ENCODE assay signal across 19 cellular contexts in the genomic region with DNA sequence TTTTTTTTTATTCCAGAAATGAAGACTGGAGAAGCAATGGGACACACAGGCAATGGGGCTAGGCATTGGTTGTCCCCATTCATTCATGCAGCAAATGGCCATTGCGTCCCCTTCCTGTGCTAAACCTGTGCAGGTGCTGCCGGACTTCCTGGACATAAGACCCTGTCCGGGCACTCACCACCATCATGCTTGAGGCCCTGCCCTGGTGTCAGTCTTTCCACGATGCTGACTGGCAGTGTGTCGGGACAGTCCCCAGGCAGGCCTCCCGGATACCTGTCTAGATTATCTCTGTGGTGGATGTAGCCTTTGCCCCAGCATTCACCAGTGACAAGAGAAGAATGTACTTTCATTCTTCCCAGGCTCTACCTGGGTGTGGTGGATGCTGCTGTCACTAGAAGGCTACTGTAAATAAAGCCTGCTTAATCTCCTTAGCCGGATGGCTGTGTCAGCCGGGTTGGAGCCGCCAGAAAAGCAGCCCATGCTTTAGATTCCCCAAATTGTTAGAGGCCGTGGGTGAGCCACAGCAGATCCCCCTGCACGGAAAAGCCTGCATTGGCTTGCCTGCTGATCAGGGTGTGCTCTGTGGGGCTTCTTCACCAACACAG.
DNase-seq lines count a peak whose midpoint lies in the region; ATAC-seq, FAIRE-seq and TF ChIP-seq lines count a peak whose summit lies in the region.
"Had no signal": no experiment of that assay in that cellular context is flagged by ENCODE, and none has a peak within 500 bp of the region (broad histone marks: within the 10 kb centered on the region; RNA-seq: fewer than 3 reads in every experiment).

No MANE protein-coding gene starts in this region.

- CTCF ChIA-PET in activated CD4-positive, alpha-beta memory T cell treated with anti-CD3 and anti-CD28 coated beads, Interleukin-2, amount 10 ng/mL, durations not matched to agents 7 days and 5 days (lab: Charles Lee): no interaction called here

- WGBS in heart right ventricle, 2 donors: 39 to 46% methylated on average over 11 of the region's 11 CpGs
- WGBS in hepatocyte (ENCODE audit: low lambda C conversion rate, missing lambda C conversion rate): 34% methylated on average over 11 of the region's 11 CpGs

- no peak for FAIRE-seq in urothelium cell line (lab: Jason Lieb, UNC)

- H3K9ac ChIP-seq in neural progenitor cell: no peak overlapping the region
- H3K9ac ChIP-seq: BLaER1 treated with 17β-estradiol and CSF1 and Interleukin-3, amounts not matched to agents 10 nM and 100 nM; SK-N-SH had no signal

- H3K79me2 ChIP-seq in hepatocyte (no peaks in the 10 kb centered on the region), neural progenitor cell (ENCODE audit: low read depth) (no peaks in the 10 kb centered on the region)

- no peaks in the 10 kb centered on the region for H3K9me2 ChIP-seq in hepatocyte (replicated peaks; ENCODE audit: insufficient read depth)
- H3K9me2 ChIP-seq: SK-N-SH had no signal

- TF ChIP-seq CTCF in cardiac muscle cell (IDR thresholded peaks at IDR 0.05; ENCODE audit: low read depth, low read length) (no peak), heart right ventricle (IDR thresholded peaks at IDR 0.05) (no peak), hepatocyte (IDR thresholded peaks at IDR 0.05; ENCODE audit: poor library complexity) (no peak), neural progenitor cell (IDR thresholded peaks at IDR 0.05) (no peak)

- H3K4me3 ChIP-seq in cardiac muscle cell: no peak overlapping the region
- H3K4me3 ChIP-seq in heart right ventricle: no peak overlapping the region
- no peak overlapping the region for H3K4me3 ChIP-seq in hepatocyte
- H3K4me3 ChIP-seq in neural progenitor cell: no peak overlapping the region
- H3K4me3 ChIP-seq: BLaER1 treated with 17β-estradiol and CSF1 and Interleukin-3, amounts not matched to agents 10 nM and 100 nM; HAP-1; Peyer's patch had no signal

- POLR2A ChIA-PET in activated CD4-positive, alpha-beta memory T cell treated with anti-CD3 and anti-CD28 coated beads, Interleukin-2, amount 10 ng/mL, durations not matched to agents 7 days and 5 days (lab: Charles Lee): interaction anchor here (1.6 kb wide), 1 partner anchor 98 kb away, joined by 3 read pairs; no protein-coding TSS in a partner anchor

- H3K4me3 Mint-ChIP-seq in neural progenitor cell: no peak overlapping the region
- no peak overlapping the region for H3K4me3 Mint-ChIP-seq in activated CD4-positive, alpha-beta memory T cell treated with anti-CD3 and anti-CD28 coated beads, Interleukin-2, amount 10 ng/mL, durations not matched to agents 7 days and 5 days
- H3K4me3 Mint-ChIP-seq: IgD-negative memory B cell had no signal

- H3K36me3 Mint-ChIP-seq in neural progenitor cell: no peaks in the 10 kb centered on the region
- peaks cover 3% of the 10 kb centered on the region for H3K36me3 Mint-ChIP-seq in activated CD4-positive, alpha-beta memory T cell treated with anti-CD3 and anti-CD28 coated beads, Interleukin-2, amount 10 ng/mL, durations not matched to agents 7 days and 5 days (ENCODE audit: low read depth)
- H3K36me3 Mint-ChIP-seq: IgD-negative memory B cell had no signal

- H2AFZ ChIP-seq in hepatocyte (no peak overlapping the region), neural progenitor cell (replicated peaks) (no peak overlapping the region)

- peak overlapping the region; percentile 83 for H3K27ac ChIP-seq in cardiac muscle cell
- no peak overlapping the region for H3K27ac ChIP-seq in heart right ventricle
- peak overlapping the region; percentile 56 for H3K27ac ChIP-seq in hepatocyte
- no peak overlapping the region for H3K27ac ChIP-seq in neural progenitor cell
- H3K27ac ChIP-seq: BLaER1 treated with 17β-estradiol and CSF1 and Interleukin-3, amounts not matched to agents 10 nM and 100 nM; Peyer's patch had no signal

- H3K27me3 ChIP-seq in cardiac muscle cell: no peaks in the 10 kb centered on the region
- H3K27me3 ChIP-seq in heart right ventricle: peaks cover 0 to 36% (median 0%) of the 10 kb centered on the region in 7 donors
- H3K27me3 ChIP-seq in hepatocyte: no peaks in the 10 kb centered on the region
- H3K27me3 ChIP-seq in neural progenitor cell: no peaks in the 10 kb centered on the region
- H3K27me3 ChIP-seq: BLaER1 treated with 17β-estradiol and CSF1 and Interleukin-3, amounts not matched to agents 10 nM and 100 nM; Peyer's patch had no signal

- H3K4me1 ChIP-seq in cardiac muscle cell (ENCODE audit: low read depth): peaks cover 21% of the 10 kb centered on the region
- H3K4me1 ChIP-seq in heart right ventricle: no peaks in the 10 kb centered on the region
- peaks cover 3% of the 10 kb centered on the region for H3K4me1 ChIP-seq in hepatocyte (ENCODE audit: insufficient read depth)
- peaks cover 11% of the 10 kb centered on the region for H3K4me1 ChIP-seq in neural progenitor cell
- H3K4me1 ChIP-seq: HAP-1 had no signal

- no peak for ATAC-seq in heart right ventricle

- DNase-seq in cardiac muscle cell (ENCODE audit: low read depth in 1 of 2, low spot score in 1 of 2) (peak in 1 of 2 donors; percentile 67), heart right ventricle (no peak), hepatocyte (ENCODE audit: low spot score) (peak; percentile 72), neural progenitor cell (ENCODE audit: low spot score) (peak; percentile 68), hippocampal formation (lab: John Stamatoyannopoulos, UW) (no peak), urothelium cell line (ENCODE audit: low spot score) (no peak), NCI-H1417 (lab: John Stamatoyannopoulos, UW) (no peak)
- no peak for DNase-seq in activated CD4-positive, alpha-beta memory T cell treated with anti-CD3 and anti-CD28 coated beads, Interleukin-2, amount 10 ng/mL, durations not matched to agents 7 days and 5 days
- DNase-seq: 8988T, NCI-H1694, NCI-H2107, NCI-H226, NCI-H526 treated with DMSO at 0.1 percent for 48 hours, Peyer's patch, Right ventricle myocardium superior, SK-N-SH had no signal

- intact Hi-C loops in heart right ventricle (cut with DNase I): no loop called here

- H3K9me3 Mint-ChIP-seq in neural progenitor cell: peaks cover 5% of the 10 kb centered on the region
- peaks cover 3% of the 10 kb centered on the region for H3K9me3 Mint-ChIP-seq in activated CD4-positive, alpha-beta memory T cell treated with anti-CD3 and anti-CD28 coated beads, Interleukin-2, amount 10 ng/mL, durations not matched to agents 7 days and 5 days
- H3K9me3 Mint-ChIP-seq: IgD-negative memory B cell had no signal

- H3K4me2 ChIP-seq in hepatocyte: peak overlapping the region; percentile 41
- H3K4me2 ChIP-seq in neural progenitor cell: no peak overlapping the region
- H3K4me2 ChIP-seq: BLaER1 treated with 17β-estradiol and CSF1 and Interleukin-3, amounts not matched to agents 10 nM and 100 nM; SK-N-SH had no signal

- H4K20me1 ChIP-seq in hepatocyte (ENCODE audit: insufficient read depth, poor library complexity, severe bottlenecking) (no peaks in the 10 kb centered on the region), neural progenitor cell (ENCODE audit: low read depth) (no peaks in the 10 kb centered on the region)
- H4K20me1 ChIP-seq: BLaER1 treated with 17β-estradiol and CSF1 and Interleukin-3, amounts not matched to agents 10 nM and 100 nM had no signal

- H3K27me3 Mint-ChIP-seq in neural progenitor cell (ENCODE audit: insufficient read depth, low read depth): peaks cover 10% of the 10 kb centered on the region
- H3K27me3 Mint-ChIP-seq in activated CD4-positive, alpha-beta memory T cell treated with anti-CD3 and anti-CD28 coated beads, Interleukin-2, amount 10 ng/mL, durations not matched to agents 7 days and 5 days: no peaks in the 10 kb centered on the region

- H3K9me3 ChIP-seq in cardiac muscle cell (ENCODE audit: low read depth) (no peaks in the 10 kb centered on the region), heart right ventricle (no peaks in the 10 kb centered on the region), hepatocyte (ENCODE audit: low read depth) (no peaks in the 10 kb centered on the region), neural progenitor cell (ENCODE audit: low read depth) (no peaks in the 10 kb centered on the region)
- H3K9me3 ChIP-seq: HAP-1, Peyer's patch, SK-N-SH had no signal

- H3K27ac Mint-ChIP-seq in neural progenitor cell: no peak overlapping the region
- H3K27ac Mint-ChIP-seq in activated CD4-positive, alpha-beta memory T cell treated with anti-CD3 and anti-CD28 coated beads, Interleukin-2, amount 10 ng/mL, durations not matched to agents 7 days and 5 days: no peak overlapping the region
- H3K27ac Mint-ChIP-seq: IgD-negative memory B cell had no signal

- peaks cover 13% of the 10 kb centered on the region for H3K4me1 Mint-ChIP-seq in neural progenitor cell
- peaks cover 17% of the 10 kb centered on the region for H3K4me1 Mint-ChIP-seq in activated CD4-positive, alpha-beta memory T cell treated with anti-CD3 and anti-CD28 coated beads, Interleukin-2, amount 10 ng/mL, durations not matched to agents 7 days and 5 days

- no peaks in the 10 kb centered on the region for H3F3A ChIP-seq in neural progenitor cell (ENCODE audit: low read depth)

- H3K36me3 ChIP-seq in cardiac muscle cell: no peaks in the 10 kb centered on the region
- H3K36me3 ChIP-seq in heart right ventricle: no peaks in the 10 kb centered on the region
- no peaks in the 10 kb centered on the region for H3K36me3 ChIP-seq in hepatocyte (replicated peaks; ENCODE audit: insufficient read depth, low read depth)
- H3K36me3 ChIP-seq in neural progenitor cell: no peaks in the 10 kb centered on the region
- H3K36me3 ChIP-seq: BLaER1 treated with 17β-estradiol and CSF1 and Interleukin-3, amounts not matched to agents 10 nM and 100 nM; HAP-1; Peyer's patch had no signal

Comparison
In these comparisons a context has a peak if more than half of its experiments do, and no peak if none do; other contexts are left out.
1. H3K27ac ChIP-seq: peak in cardiac muscle cell (single experiment) and hepatocyte (single experiment); none in heart right ventricle (0 of 10) and neural progenitor cell (single experiment).
2. DNase-seq: peak in hepatocyte (single experiment) and neural progenitor cell (single experiment); none in heart right ventricle (0 of 2), hippocampal formation (0 of 2), urothelium cell line (single experiment), NCI-H1417 (0 of 3) and activated CD4-positive, alpha-beta memory T cell treated with anti-CD3 and anti-CD28 coated beads, Interleukin-2, amount 10 ng/mL, durations not matched to agents 7 days and 5 days (single experiment).